Comparison of ENCODE assay signal across 8 cellular contexts in genomic region chr13:49495783-49496762, GRCh38. TPM values are rescaled to one million over a fixed set of nuclear protein-coding genes. Genes with fewer than 3 reads are reported as not detected.
DNase-seq lines count a peak whose midpoint lies in the region; ATAC-seq and TF ChIP-seq lines count a peak whose summit lies in the region.

Gene PHF11, plus strand, starts transcription at chr13:49495953. Its CDS starts 49 bp downstream, at chr13:49496002.

- H3K4me3 ChIP-seq in H7 (ENCODE audit: insufficient read depth, low read depth, low read length): peak within 1 kb of the TSS; percentile 69
- H3K4me3 ChIP-seq in WERI-Rb-1 (ENCODE audit: low read depth, low read length): no peak within 1 kb of the TSS

- no peaks in the 10 kb centered on the region for H3K36me3 ChIP-seq in H7 (replicated peaks; ENCODE audit: control insufficient read depth, insufficient read depth, low read length)
- no peaks in the 10 kb centered on the region for H3K36me3 ChIP-seq in WERI-Rb-1

- ATAC-seq in central memory CD8-positive, alpha-beta T cell (replicated peaks; ENCODE audit: extremely low read depth, poor library complexity, severe bottlenecking): peak; percentile 84

- DNase-seq in GM10248 (ENCODE audit: extremely low spot score) (peak; percentile 89), H7 (peak; percentile 91), M059J (ENCODE audit: low read depth) (peak; percentile 84), islet precursor cell (peak; percentile 90), WERI-Rb-1 (no peak)
- peak; percentile 87 for DNase-seq in activated CD4-positive, CD25-positive, alpha-beta regulatory T cell treated with anti-CD3 and anti-CD28 coated beads, Interleukin-2, amount 50 U/mL, for 72 hours
- peak; percentile 68 to 75 for DNase-seq in central memory CD8-positive, alpha-beta T cell (ENCODE audit: low spot score in 2 of 2)
- DNase-seq in stimulated activated CD4-positive, alpha-beta T cell treated with anti-CD3 and anti-CD28 coated beads, Interleukin-15, amount 100 ng/mL, for 1 hour (ENCODE audit: low read depth in 1 of 2, low spot score in 1 of 2): peak; percentile 71 to 73

- H3K4me1 Mint-ChIP-seq in central memory CD8-positive, alpha-beta T cell: peaks cover 44% of the 10 kb centered on the region

- CTCF ChIA-PET in GM10248 (lab: Yijun Ruan, JAX): interaction anchor here (1.1 to 2.0 kb wide), 4 partner anchors 15 to 65 kb away, joined by 3 to 6 read pairs (median 4); no protein-coding TSS in a partner anchor

- H3K9me3 ChIP-seq in WERI-Rb-1 (ENCODE audit: severe bottlenecking): no peaks in the 10 kb centered on the region

- H3K4me3 Mint-ChIP-seq in central memory CD8-positive, alpha-beta T cell: peak within 1 kb of the TSS; percentile 91

- TF ChIP-seq CTCF in GM10248 (IDR thresholded peaks at IDR 0.05; ENCODE audit: control extremely low read depth, extremely low read depth, low read depth, missing control alignments) (no peak), WERI-Rb-1 (IDR thresholded peaks at IDR 0.05; ENCODE audit: low read depth, low read length) (no peak)

- H3K9me3 Mint-ChIP-seq in central memory CD8-positive, alpha-beta T cell: no peaks in the 10 kb centered on the region

- H3K27me3 ChIP-seq in H7 (ENCODE audit: control insufficient read depth, insufficient read depth, low read length) (no peaks in the 10 kb centered on the region), WERI-Rb-1 (ENCODE audit: insufficient read depth, low read depth, severe bottlenecking) (no peaks in the 10 kb centered on the region)

- peak within 1 kb of the TSS; percentile 81 for H3K27ac Mint-ChIP-seq in central memory CD8-positive, alpha-beta T cell (ENCODE audit: low read depth)

- H3K27me3 Mint-ChIP-seq in central memory CD8-positive, alpha-beta T cell: no peaks in the 10 kb centered on the region

- POLR2A ChIA-PET in GM10248 (lab: Yijun Ruan, JAX): no interaction called here

- peaks cover 14% of the 10 kb centered on the region for H3K36me3 Mint-ChIP-seq in central memory CD8-positive, alpha-beta T cell (ENCODE audit: insufficient read depth)

- H3K27ac ChIP-seq in WERI-Rb-1: no peak within 1 kb of the TSS

RNA-seq across cellular contexts. Expression of gene PHF11, which starts in this region (rescaled TPM):
- total RNA-seq in H7 (2014; rRNA removed; shearing (Covaris generic)): 6.3 and 7.0 TPM in 2 replicates
- total RNA-seq in M059J (2014; rRNA removed; shearing (Covaris generic)): 48.3 and 55.6 TPM in 2 replicates
